In the genomic region with DNA sequence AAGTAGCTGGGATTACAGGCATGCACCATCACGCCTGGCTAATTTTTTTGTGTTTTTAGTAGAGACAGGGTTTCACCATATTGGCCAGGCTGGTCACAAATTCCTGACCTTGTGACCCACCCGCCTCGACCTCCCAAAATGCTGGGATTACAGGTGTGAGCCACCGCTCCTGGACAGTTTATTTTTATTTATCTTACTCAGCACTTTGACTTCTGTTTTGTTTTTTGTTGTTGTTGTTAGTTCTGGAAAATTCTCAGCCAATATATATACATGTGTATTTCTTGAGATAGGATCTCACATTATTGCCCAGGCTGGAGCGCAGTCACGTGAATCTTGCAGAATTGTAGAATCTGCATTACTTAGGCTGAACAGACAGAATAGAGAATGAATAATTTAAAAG, we compare ENCODE assay signal across 8 cellular contexts.
"Had no signal": no experiment of that assay in that cellular context is flagged by ENCODE, and none has a peak within 500 bp of the region (broad histone marks: within the 10 kb centered on the region; RNA-seq: fewer than 3 reads in every experiment).

No MANE protein-coding gene starts in this region.

- ATAC-seq: GM12878 had no signal

- FAIRE-seq: G401.6, GM12878, GM12891, GM12892, GM18507, GM19239 had no signal

- H3K4me3 ChIP-seq: GM12878 had no signal

- DNase-seq: GDM1, GF-D8 had no signal
